2 cellular contexts compared by ENCODE assay signal in the genomic region with DNA sequence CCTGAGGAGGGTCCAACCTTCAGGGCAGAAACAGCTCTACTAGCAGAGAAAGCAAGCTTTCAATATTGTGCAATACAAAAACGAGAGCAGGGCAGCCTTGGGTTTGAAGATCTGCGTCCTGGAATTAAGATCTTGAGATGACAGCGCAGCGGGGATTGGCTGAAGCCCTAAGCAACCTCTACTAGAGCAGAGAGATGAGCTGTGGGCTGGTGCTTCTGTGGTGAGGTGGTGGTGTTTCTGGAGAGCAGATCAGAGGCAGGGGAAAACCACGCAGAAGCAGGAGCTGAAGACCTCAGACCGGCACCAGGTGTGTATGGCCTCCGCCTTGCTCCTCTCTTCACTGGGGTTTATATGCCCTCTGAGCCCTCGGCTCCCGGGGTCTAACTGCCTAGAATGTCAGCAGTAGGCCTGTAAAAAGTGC.
TF ChIP-seq lines count a peak whose summit lies in the region.

No MANE protein-coding gene starts in this region.

TF ChIP-seq in SK-N-SH, 30 proteins besides CTCF, POLR2A, EP300 and RAD21 (continued from another document):
- TF ChIP-seq PBX3 (IDR thresholded peaks at IDR 0.05) (no peak), FOSL2 (IDR thresholded peaks at IDR 0.05; ENCODE audit: borderline replicate concordance, low read depth) (no peak), FOXJ3 (CRISPR knock-in tag; IDR thresholded peaks at IDR 0.05) (no peak)
TF ChIP-seq in SK-N-SH: peak in this region for 0.

TF ChIP-seq in SK-N-SH treated with all-trans-retinoic acid at 6 μM for 48 hours, 23 proteins besides CTCF, POLR2A, EP300 and RAD21 (continued from another document):
- TF ChIP-seq, protein P1, sequence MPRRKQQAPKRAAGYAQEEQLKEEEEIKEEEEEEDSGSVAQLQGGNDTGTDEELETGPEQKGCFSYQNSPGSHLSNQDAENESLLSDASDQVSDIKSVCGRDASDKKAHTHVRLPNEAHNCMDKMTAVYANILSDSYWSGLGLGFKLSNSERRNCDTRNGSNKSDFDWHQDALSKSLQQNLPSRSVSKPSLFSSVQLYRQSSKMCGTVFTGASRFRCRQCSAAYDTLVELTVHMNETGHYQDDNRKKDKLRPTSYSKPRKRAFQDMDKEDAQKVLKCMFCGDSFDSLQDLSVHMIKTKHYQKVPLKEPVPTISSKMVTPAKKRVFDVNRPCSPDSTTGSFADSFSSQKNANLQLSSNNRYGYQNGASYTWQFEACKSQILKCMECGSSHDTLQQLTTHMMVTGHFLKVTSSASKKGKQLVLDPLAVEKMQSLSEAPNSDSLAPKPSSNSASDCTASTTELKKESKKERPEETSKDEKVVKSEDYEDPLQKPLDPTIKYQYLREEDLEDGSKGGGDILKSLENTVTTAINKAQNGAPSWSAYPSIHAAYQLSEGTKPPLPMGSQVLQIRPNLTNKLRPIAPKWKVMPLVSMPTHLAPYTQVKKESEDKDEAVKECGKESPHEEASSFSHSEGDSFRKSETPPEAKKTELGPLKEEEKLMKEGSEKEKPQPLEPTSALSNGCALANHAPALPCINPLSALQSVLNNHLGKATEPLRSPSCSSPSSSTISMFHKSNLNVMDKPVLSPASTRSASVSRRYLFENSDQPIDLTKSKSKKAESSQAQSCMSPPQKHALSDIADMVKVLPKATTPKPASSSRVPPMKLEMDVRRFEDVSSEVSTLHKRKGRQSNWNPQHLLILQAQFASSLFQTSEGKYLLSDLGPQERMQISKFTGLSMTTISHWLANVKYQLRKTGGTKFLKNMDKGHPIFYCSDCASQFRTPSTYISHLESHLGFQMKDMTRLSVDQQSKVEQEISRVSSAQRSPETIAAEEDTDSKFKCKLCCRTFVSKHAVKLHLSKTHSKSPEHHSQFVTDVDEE (CRISPR knock-in tag; IDR thresholded peaks at IDR 0.05): no peak
- TF ChIP-seq TCF4 (CRISPR knock-in tag; IDR thresholded peaks at IDR 0.05; ENCODE audit: borderline replicate concordance): no peak
- TF ChIP-seq CREB5 (CRISPR knock-in tag; IDR thresholded peaks at IDR 0.05; ENCODE audit: low read depth): no peak
- TF ChIP-seq ZFP30 (CRISPR knock-in tag; IDR thresholded peaks at IDR 0.05): no peak
- TF ChIP-seq ZNF565 (CRISPR knock-in tag; conservative IDR thresholded peaks at IDR 0.05; ENCODE audit: low read depth): no peak
- no peak for TF ChIP-seq PATZ1 (CRISPR knock-in tag; IDR thresholded peaks at IDR 0.05; ENCODE audit: borderline replicate concordance)
- no peak for TF ChIP-seq ZFP3 (CRISPR knock-in tag; IDR thresholded peaks at IDR 0.05)
